ENCODE assay signal across 8 cellular contexts in the genomic region with DNA sequence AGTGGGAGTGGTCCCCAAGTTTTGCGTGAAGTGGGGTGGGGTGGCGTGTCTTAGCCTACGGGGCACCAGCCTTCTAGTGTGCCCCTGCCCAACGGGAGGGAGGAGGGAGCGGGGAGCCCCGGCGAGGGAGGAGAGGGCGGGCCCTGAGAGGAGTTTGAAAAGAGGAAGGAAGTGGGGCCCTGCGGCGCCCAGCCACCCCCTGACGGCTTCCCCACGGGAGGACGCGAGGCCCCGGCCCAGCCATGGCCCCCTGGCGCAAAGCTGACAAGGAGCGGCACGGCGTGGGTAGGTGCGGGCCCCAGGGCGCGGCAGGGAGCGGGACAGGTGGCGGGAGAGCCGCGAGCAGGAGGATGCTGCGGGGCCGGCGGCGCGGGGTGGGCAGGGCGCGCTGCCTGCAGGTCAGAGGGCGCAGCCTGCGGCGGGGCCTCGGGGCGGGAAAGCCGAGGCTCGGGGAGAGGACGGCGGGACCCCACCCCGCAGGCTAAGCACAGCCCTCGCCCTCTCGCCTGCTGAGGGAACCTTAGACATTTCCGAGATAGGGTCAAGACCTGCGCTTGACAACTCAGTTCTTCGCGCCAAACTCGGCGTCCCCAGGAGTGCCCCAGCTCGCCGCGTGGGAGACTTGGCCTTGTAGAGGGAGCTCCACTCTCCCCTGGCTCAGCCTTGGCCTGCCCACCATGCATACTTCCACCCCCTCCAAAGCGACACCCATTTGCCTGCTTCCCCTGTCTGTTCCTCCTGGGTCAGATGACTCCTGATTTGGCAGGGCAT. TPM values are rescaled to one million over a fixed set of nuclear protein-coding genes. Genes with fewer than 3 reads are reported as not detected.
DNase-seq lines count a peak whose midpoint lies in the region; ATAC-seq lines count a peak whose summit lies in the region.

A gene (plus strand): TSS at position 191 of the 771 bp plus-strand sequence. CDS start 52 bp downstream, at position 243.

- peak within 1 kb of the TSS; percentile 95 to 98 for H3K27ac Mint-ChIP-seq in activated naive CD4-positive, alpha-beta T cell treated with anti-CD3 and anti-CD28 coated beads, Interleukin-2, amount 50 U/mL, for 72 hours

- peak; percentile 56 for DNase-seq in SKM-1 (lab: John Stamatoyannopoulos, UW; ENCODE audit: unreplicated experiment)
- DNase-seq in activated naive CD4-positive, alpha-beta T cell treated with anti-CD3 and anti-CD28 coated beads, Interleukin-2, amount 50 U/mL, for 72 hours (ENCODE audit: low spot score in 2 of 2), result peak; percentile 65 to 79
- peak; percentile 43 for DNase-seq in iPS-NIHi7 (ENCODE audit: extremely low spot score)
- peak; percentile 43 to 57 for DNase-seq in stimulated activated CD4-positive, alpha-beta T cell treated with anti-CD3 and anti-CD28 coated beads, Interleukin-2, amount 100 ng/mL, for 48 hours
- DNase-seq in NCI-H1105 treated with DMSO at 0.1 percent for 48 hours (lab: John Stamatoyannopoulos, UW), result no peak
- DNase-seq in HCEC 1CT, result no peak

- H3K36me3 Mint-ChIP-seq in activated naive CD4-positive, alpha-beta T cell treated with anti-CD3 and anti-CD28 coated beads, Interleukin-2, amount 50 U/mL, for 72 hours, result peaks cover 27 to 44% of the 10 kb centered on the region in 2 donors

- ATAC-seq in GM18508 (IDR thresholded peaks at IDR 0.05; ENCODE audit: insufficient read depth, unreplicated experiment), result peak; percentile 80
- peak; percentile 92 for ATAC-seq in HG02885 (IDR thresholded peaks at IDR 0.05; ENCODE audit: poor library complexity, unreplicated experiment)
- ATAC-seq in activated naive CD4-positive, alpha-beta T cell treated with anti-CD3 and anti-CD28 coated beads, Interleukin-2, amount 50 U/mL, for 72 hours, result peak; percentile 80 to 87

- peaks cover 8 to 15% of the 10 kb centered on the region in 2 donors for H3K9me3 Mint-ChIP-seq in activated naive CD4-positive, alpha-beta T cell treated with anti-CD3 and anti-CD28 coated beads, Interleukin-2, amount 50 U/mL, for 72 hours

RNA-seq across cellular contexts. Expression of the gene that starts here (rescaled TPM):
- 100 to 1,000 TPM; 210 to 220 TPM for total RNA-seq in activated naive CD4-positive, alpha-beta T cell treated with anti-CD3 and anti-CD28 coated beads, Interleukin-2, amount 50 U/mL, for 72 hours

Comparison
In these comparisons a context has a peak if more than half of its experiments do, and no peak if none do; other contexts are left out.
1. DNase-seq: peak in SKM-1 (single experiment), activated naive CD4-positive, alpha-beta T cell treated with anti-CD3 and anti-CD28 coated beads, Interleukin-2, amount 50 U/mL, for 72 hours (2 of 2), iPS-NIHi7 (single experiment) and stimulated activated CD4-positive, alpha-beta T cell treated with anti-CD3 and anti-CD28 coated beads, Interleukin-2, amount 100 ng/mL, for 48 hours (2 of 2); none in NCI-H1105 treated with DMSO at 0.1 percent for 48 hours (single experiment) and HCEC 1CT (single experiment).
2. Peak in every context shown above with its lines, with median percentiles within 50 percentile points of each other: ATAC-seq.